8 cellular contexts compared by ENCODE assay signal in the genomic region with DNA sequence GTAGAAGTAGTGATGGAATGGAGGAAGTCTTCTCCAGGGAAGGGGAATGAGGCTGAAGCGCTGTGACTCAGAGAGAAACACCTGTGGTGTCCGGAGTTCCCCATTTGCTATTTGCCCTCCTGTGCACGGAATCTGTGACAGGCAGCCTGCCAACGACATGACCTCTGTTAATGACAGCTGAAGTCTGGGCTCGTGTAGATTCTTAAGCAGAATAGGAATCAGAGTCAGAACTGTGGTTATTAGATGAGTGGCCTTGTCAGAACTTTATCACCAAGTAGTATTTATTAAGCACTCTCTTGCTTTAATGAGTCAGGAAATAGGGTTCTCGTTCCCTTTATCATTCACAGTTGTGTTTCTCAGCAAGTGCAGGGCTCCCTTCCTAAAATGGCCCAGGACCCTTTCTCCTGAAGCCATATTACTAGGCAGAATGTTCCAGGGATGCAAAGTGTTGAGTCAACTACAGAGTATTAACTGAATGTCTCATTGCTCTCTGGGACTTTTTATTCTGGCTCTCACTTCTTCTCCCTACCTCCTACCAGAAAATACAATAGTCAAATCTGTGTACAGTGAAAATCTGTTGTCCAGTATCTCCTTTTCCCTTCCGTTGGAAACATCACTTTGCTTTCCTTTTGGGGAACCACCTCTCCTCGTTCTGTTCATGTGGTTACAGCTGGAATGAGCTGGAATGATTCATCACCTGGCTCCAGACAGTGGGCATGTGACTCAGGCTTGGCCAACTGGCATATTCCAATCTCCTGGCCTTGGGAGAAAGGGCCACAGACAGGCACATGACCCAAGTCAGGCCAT.
DNase-seq lines count a peak whose midpoint lies in the region; ATAC-seq, FAIRE-seq and TF ChIP-seq lines count a peak whose summit lies in the region.

No MANE protein-coding gene starts in this region.

- TF ChIP-seq CTCF in keratinocyte (optimal IDR thresholded peaks at IDR 0.05 in 1 of 3, IDR thresholded peaks at IDR 0.05 in 1 of 3, conservative IDR thresholded peaks at IDR 0.05 in 1 of 3; ENCODE audit: extremely low read depth in 1 of 3, insufficient read depth in 2 of 3, low read length in 3 of 3): no peak
- TF ChIP-seq CTCF in tibial artery (IDR thresholded peaks at IDR 0.05): no peak
- no peak for TF ChIP-seq CTCF in spleen (IDR thresholded peaks at IDR 0.05 in 8 of 11, conservative IDR thresholded peaks at IDR 0.05 in 3 of 11)

- no peak for TF ChIP-seq POLR2A in spleen (IDR thresholded peaks at IDR 0.05)

- H3K9ac ChIP-seq in keratinocyte (ENCODE audit: control insufficient read depth, extremely low read depth, insufficient read depth, low read length): peak overlapping the region; percentile 42

- H3K27ac ChIP-seq in keratinocyte (ENCODE audit: control insufficient read depth, insufficient read depth, low read length) (peak overlapping the region; percentile 88), tibial artery (no peak overlapping the region), spleen (peak overlapping the region in 1 of 8 donors; percentile 27)

- dilution Hi-C loops in keratinocyte (cut with MboI; ENCODE audit: extremely low pct_ligation_motif_present, low sequenced_read_pairs): no loop called here

- H3K36me3 ChIP-seq in keratinocyte (ENCODE audit: control insufficient read depth in 2 of 2, extremely low read depth in 1 of 2, insufficient read depth in 2 of 2, low read length in 2 of 2) (no peaks in the 10 kb centered on the region), tibial artery (no peaks in the 10 kb centered on the region), spleen (no peaks in the 10 kb centered on the region)

- H3K4me2 ChIP-seq in keratinocyte (ENCODE audit: control insufficient read depth, extremely low read depth, insufficient read depth, low read depth, low read length): peak overlapping the region; percentile 69

- H3K79me2 ChIP-seq in keratinocyte (ENCODE audit: control insufficient read depth, insufficient read depth, low read length): no peaks in the 10 kb centered on the region

- H3K4me3 ChIP-seq in keratinocyte (ENCODE audit: control insufficient read depth in 2 of 3, extremely low read depth in 1 of 3, insufficient read depth in 2 of 3, low read depth in 1 of 3, low read length in 3 of 3) (peak overlapping the region in 2 of 3 experiments; percentile 24 to 29), tibial artery (no peak overlapping the region), spleen (no peak overlapping the region)

- no peaks in the 10 kb centered on the region for H4K20me1 ChIP-seq in keratinocyte (ENCODE audit: control insufficient read depth, extremely low read depth, insufficient read depth, low read length)

- H3K27me3 ChIP-seq in keratinocyte (ENCODE audit: control insufficient read depth, extremely low read depth, insufficient read depth, low read length) (no peaks in the 10 kb centered on the region), tibial artery (peaks cover 0 to 9% of the 10 kb centered on the region in 2 donors), spleen (replicated peaks in 1 of 7) (no peaks in the 10 kb centered on the region)

- WGBS in spleen, 5 donors: 22 to 31% (median 23%) methylated on average over 8 of the region's 8 CpGs

- H3K9me3 ChIP-seq in keratinocyte (ENCODE audit: control insufficient read depth, low read depth, low read length): no peaks in the 10 kb centered on the region
- peaks cover 0 to 12% (median 0%) of the 10 kb centered on the region in 3 donors for H3K9me3 ChIP-seq in tibial artery
- H3K9me3 ChIP-seq in spleen: peaks cover 3 to 18% (median 14%) of the 10 kb centered on the region in 8 donors

- intact Hi-C loops in tibial artery (cut with DNase I; ENCODE audit: low total_unique reads) (no loop called here), spleen (cut with DNase I; ENCODE audit: low total_unique reads) (loop anchor here (10.0 kb wide), 1 partner anchor 235 kb away; a partner anchor contains a TSS)

- H3K9me1 ChIP-seq in keratinocyte (ENCODE audit: control insufficient read depth, extremely low read depth, insufficient read depth, low read length): no peaks in the 10 kb centered on the region

- FAIRE-seq in keratinocyte (lab: Jason Lieb, UNC): peak; percentile 94

- ATAC-seq in GM21447 (IDR thresholded peaks at IDR 0.05; ENCODE audit: unreplicated experiment) (peak; percentile 92), HG03575 (IDR thresholded peaks at IDR 0.05; ENCODE audit: extremely low read depth, insufficient number of reproducible peaks, low FRiP score, unreplicated experiment) (peak; percentile 83)

- H3K4me1 ChIP-seq in keratinocyte (ENCODE audit: control insufficient read depth, extremely low read depth, insufficient read depth, low read length) (peaks cover 28% of the 10 kb centered on the region), tibial artery (peaks cover 0 to 8% (median 0%) of the 10 kb centered on the region in 4 donors), spleen (peaks cover 5 to 12% (median 10%) of the 10 kb centered on the region in 6 donors)

- DNase-seq in GM04504 (ENCODE audit: low read depth): peak; percentile 69
- peak; percentile 49 to 62 for DNase-seq in activated T-cell treated with anti-CD3 and anti-CD28 coated beads, Interleukin-2, amount 50 U/mL, for 48 hours
- DNase-seq in keratinocyte (ENCODE audit: low read depth, low spot score): peak; percentile 87
- DNase-seq in tibial artery: peak; percentile 70 to 84
- no peak for DNase-seq in spleen
- no peak for DNase-seq in HUDEP-2 (lab: John Stamatoyannopoulos, UW; ENCODE audit: unreplicated experiment in 76 of 76)

- H2AFZ ChIP-seq in keratinocyte (ENCODE audit: control insufficient read depth, low read length): peak overlapping the region; percentile 76

Comparison
In these comparisons a context has a peak if more than half of its experiments do, and no peak if none do; other contexts are left out.
1. DNase-seq: peak in GM04504 (single experiment), activated T-cell treated with anti-CD3 and anti-CD28 coated beads, Interleukin-2, amount 50 U/mL, for 48 hours (2 of 2), keratinocyte (single experiment) and tibial artery (2 of 2); none in spleen (single experiment) and HUDEP-2 (0 of 76).
2. H3K4me3 ChIP-seq: peak in keratinocyte (2 of 3); none in tibial artery (0 of 2) and spleen (0 of 8).